Comparison of ENCODE assay signal across 23 cellular contexts in the genomic region with DNA sequence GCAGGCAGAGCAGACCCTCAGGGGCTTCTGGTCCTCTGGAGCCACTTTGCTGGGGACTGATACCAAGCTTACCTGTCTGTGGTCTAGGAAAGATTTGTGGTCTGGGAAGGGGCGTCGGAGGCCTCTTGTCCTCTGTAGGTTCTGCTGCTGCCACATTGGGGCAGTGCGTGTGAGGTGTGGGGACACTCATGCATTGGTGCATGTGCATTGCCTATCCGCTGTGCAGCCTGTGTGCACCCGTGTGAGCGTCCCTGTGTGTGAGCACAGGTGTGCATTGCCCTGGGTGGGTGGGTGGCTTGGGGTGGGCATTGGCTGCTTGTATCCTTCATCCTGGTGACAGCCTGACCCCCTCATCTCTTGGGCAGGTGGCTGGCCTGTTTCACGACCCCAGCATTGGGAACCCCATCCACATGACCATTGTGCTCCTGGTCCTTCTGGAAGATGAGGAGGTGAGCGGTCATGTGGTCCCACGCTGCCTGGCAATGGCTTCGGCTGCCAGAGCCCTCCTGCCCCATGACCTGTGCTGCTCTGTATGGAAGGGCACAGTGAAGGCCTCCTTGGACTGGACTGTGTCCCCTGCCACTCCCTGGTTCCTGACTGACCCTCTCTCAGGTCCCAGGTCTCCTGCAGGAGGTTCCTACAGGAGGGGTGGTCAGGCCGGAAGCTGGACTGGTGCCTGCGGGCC.
"Had no signal": no experiment of that assay in that cellular context is flagged by ENCODE, and none has a peak within 500 bp of the region (broad histone marks: within the 10 kb centered on the region; RNA-seq: fewer than 3 reads in every experiment).

No MANE protein-coding gene starts in this region.

- H3K4me3 ChIP-seq: breast epithelium, Peyer's patch, SJSA1 had no signal

- DNase-seq: activated B cell treated with CpG ODN at 0.5 μM for 24 hours; activated CD4-positive, alpha-beta T cell treated with anti-CD3 and anti-CD28 coated beads for 1 hour; activated CD4-positive, alpha-beta T cell treated with anti-CD3 and anti-CD28 coated beads, Interleukin-2, amount 10 ng/mL, durations not matched to agents 24 days and 14 days; activated CD8-positive, alpha-beta memory T cell treated with anti-CD3 and anti-CD28 coated beads, Interleukin-2, amount 50 U/mL, for 4 hours; activated CD8-positive, alpha-beta T cell treated with anti-CD3 and anti-CD28 coated beads for 36 hours; activated effector memory CD4-positive, alpha-beta T cell treated with Interleukin-2 at 50 U/mL for 16 hours; activated naive CD4-positive, alpha-beta T cell; NCI-H1092 treated with DMSO at 0.1 percent for 48 hours; NCI-H1417 treated with DMSO at 0.1 percent for 48 hours; NCI-H1694; NCI-H2029; NCI-H2107; NCI-H2171 treated with DMSO at 0.1 percent for 48 hours; NCI-H226; NCI-H526 treated with DMSO at 0.1 percent for 48 hours; NCI-H82; OCI-M1; Peyer's patch; SHP77 had no signal

- H3K9me3 ChIP-seq: breast epithelium, Peyer's patch, SJSA1 had no signal

- H3K27ac ChIP-seq: breast epithelium, KMS-11, Peyer's patch, RWPE1, SJSA1 had no signal

- H3K4me1 ChIP-seq: breast epithelium, Peyer's patch, SJSA1 had no signal

- H3K27me3 ChIP-seq: breast epithelium, Peyer's patch, SJSA1 had no signal

- H3K36me3 ChIP-seq: breast epithelium, Peyer's patch, SJSA1 had no signal

- H3K9ac ChIP-seq: KMS-11 had no signal

- H3K4me2 ChIP-seq: KMS-11 had no signal
